ENCODE assay signal across 16 cellular contexts in the genomic region with DNA sequence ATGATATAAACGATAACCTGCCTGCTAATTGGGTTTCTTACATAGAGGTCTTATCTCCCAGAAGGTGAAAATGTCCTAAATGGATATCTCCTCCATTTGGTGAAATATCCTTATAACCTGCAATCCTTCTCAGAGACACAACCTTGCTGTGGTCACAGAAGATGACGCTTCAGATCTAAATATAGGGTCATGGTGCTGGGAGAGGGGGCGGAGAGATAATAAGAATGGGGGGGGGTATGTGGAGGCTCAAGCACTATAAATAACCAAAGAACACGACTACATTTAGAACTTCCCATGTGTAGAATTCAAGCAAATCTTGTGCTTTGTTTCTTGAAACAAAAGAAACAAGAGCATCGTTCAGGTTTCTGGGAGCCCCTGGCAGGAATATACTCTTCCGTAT.
A peak's percentile ranks its signal among the peaks of the same experiment; 100 is the strongest.
DNase-seq lines count a peak whose midpoint lies in the region; ATAC-seq and TF ChIP-seq lines count a peak whose summit lies in the region.
"Had no signal": no experiment of that assay in that cellular context is flagged by ENCODE, and none has a peak within 500 bp of the region (broad histone marks: within the 10 kb centered on the region; RNA-seq: fewer than 3 reads in every experiment).

No MANE protein-coding gene starts in this region.

- H3K4me2 ChIP-seq in MM.1S (ENCODE audit: low read depth, low read length), result peak overlapping the region; percentile 7; the same call in 1 of the 2 replicates
- H3K4me2 ChIP-seq: A549, GM23338 had no signal

- H3K27me3 ChIP-seq in MM.1S (replicated peaks; ENCODE audit: insufficient read depth, low read length) (no peaks in the 10 kb centered on the region), cardiac muscle cell (no peaks in the 10 kb centered on the region), psoas muscle (ENCODE audit: insufficient read depth in 3 of 3, low read length in 2 of 3) (no peaks in the 10 kb centered on the region)

- H3K9ac ChIP-seq in MM.1S (ENCODE audit: low read length), result no peak overlapping the region

- TF ChIP-seq CTCF in MM.1S (IDR thresholded peaks at IDR 0.05; ENCODE audit: low read length), result no peak
- TF ChIP-seq CTCF in cardiac muscle cell (IDR thresholded peaks at IDR 0.05; ENCODE audit: low read depth, low read length), result no peak
- TF ChIP-seq CTCF in psoas muscle (IDR thresholded peaks at IDR 0.05), result no peak

- intact Hi-C loops in left ventricle myocardium superior (cut with micrococcal nuclease) (no loop called here), psoas muscle (cut with DNase I) (no loop called here)

- WGBS in psoas muscle, 3 donors, result 47 to 53% (median 53%) methylated on average over 6 of the region's 6 CpGs

- peak overlapping the region; percentile 9; the same call in 1 of the 2 replicates for H3K27ac ChIP-seq in MM.1S (ENCODE audit: low read length)
- peak overlapping the region; percentile 5 for H3K27ac ChIP-seq in cardiac muscle cell
- H3K27ac ChIP-seq in psoas muscle, result no peak overlapping the region
- H3K27ac ChIP-seq: A549, C4-2B had no signal

- no peaks in the 10 kb centered on the region for H4K20me1 ChIP-seq in MM.1S (ENCODE audit: insufficient read depth, low read length)

- H3K4me1 ChIP-seq in MM.1S (ENCODE audit: low read length), result peaks cover 4% of the 10 kb centered on the region; the same call in 1 of the 2 replicates
- H3K4me1 ChIP-seq in cardiac muscle cell (ENCODE audit: low read depth), result peaks cover 10% of the 10 kb centered on the region
- H3K4me1 ChIP-seq in psoas muscle, result no peaks in the 10 kb centered on the region
- H3K4me1 ChIP-seq: A549, BE2C had no signal

- H3K36me3 ChIP-seq in MM.1S (replicated peaks; ENCODE audit: insufficient read depth, low read length) (no peaks in the 10 kb centered on the region), cardiac muscle cell (no peaks in the 10 kb centered on the region), psoas muscle (ENCODE audit: insufficient read depth in 1 of 2, low read depth in 1 of 2) (no peaks in the 10 kb centered on the region)
- H3K36me3 ChIP-seq: BE2C had no signal

- no peaks in the 10 kb centered on the region for H3K79me2 ChIP-seq in MM.1S (ENCODE audit: low read length)

- DNase-seq in MM.1S, result no peak
- peak in 1 of 2 donors; percentile 36 for DNase-seq in cardiac muscle cell (ENCODE audit: low read depth in 1 of 2, low spot score in 1 of 2)
- DNase-seq in left ventricle myocardium superior, result no peak
- no peak for DNase-seq in psoas muscle
- DNase-seq in NCI-H446 treated with DMSO at 0.1 percent for 48 hours (lab: John Stamatoyannopoulos, UW), result no peak
- no peak for DNase-seq in UCSD-AML1 (lab: John Stamatoyannopoulos, UW; ENCODE audit: unreplicated experiment)
- DNase-seq: BE2C; CD8-positive, alpha-beta T cell; COR-L47; DMS153; DMS79 treated with DMSO at 0.1 percent for 48 hours; EL had no signal

- ATAC-seq in left ventricle myocardium superior (peak; percentile 94), psoas muscle (peak; percentile 65 to 82 (median 79)), HG03159 (IDR thresholded peaks at IDR 0.05; ENCODE audit: unreplicated experiment) (no peak)
- ATAC-seq: A549; CD8-positive, alpha-beta T cell; GM23338 had no signal

- no peak overlapping the region for H2AFZ ChIP-seq in MM.1S (ENCODE audit: low read length)
- H2AFZ ChIP-seq: GM23338 had no signal

- H3K4me3 ChIP-seq in MM.1S (ENCODE audit: low read length) (no peak overlapping the region), cardiac muscle cell (no peak overlapping the region), psoas muscle (no peak overlapping the region)
- H3K4me3 ChIP-seq: A549, GM23338 had no signal

- no peaks in the 10 kb centered on the region for H3F3A ChIP-seq in MM.1S (ENCODE audit: insufficient read depth, low read length)

- H3K9me2 ChIP-seq in MM.1S (replicated peaks; ENCODE audit: insufficient read depth, low read length), result no peaks in the 10 kb centered on the region

- no peaks in the 10 kb centered on the region for H3K9me3 ChIP-seq in MM.1S (replicated peaks; ENCODE audit: insufficient read depth, low read length)
- no peaks in the 10 kb centered on the region for H3K9me3 ChIP-seq in cardiac muscle cell (ENCODE audit: low read depth)
- no peaks in the 10 kb centered on the region for H3K9me3 ChIP-seq in psoas muscle
- H3K9me3 ChIP-seq: A549, BE2C had no signal
